8 cellular contexts compared by ENCODE assay signal in the genomic region with DNA sequence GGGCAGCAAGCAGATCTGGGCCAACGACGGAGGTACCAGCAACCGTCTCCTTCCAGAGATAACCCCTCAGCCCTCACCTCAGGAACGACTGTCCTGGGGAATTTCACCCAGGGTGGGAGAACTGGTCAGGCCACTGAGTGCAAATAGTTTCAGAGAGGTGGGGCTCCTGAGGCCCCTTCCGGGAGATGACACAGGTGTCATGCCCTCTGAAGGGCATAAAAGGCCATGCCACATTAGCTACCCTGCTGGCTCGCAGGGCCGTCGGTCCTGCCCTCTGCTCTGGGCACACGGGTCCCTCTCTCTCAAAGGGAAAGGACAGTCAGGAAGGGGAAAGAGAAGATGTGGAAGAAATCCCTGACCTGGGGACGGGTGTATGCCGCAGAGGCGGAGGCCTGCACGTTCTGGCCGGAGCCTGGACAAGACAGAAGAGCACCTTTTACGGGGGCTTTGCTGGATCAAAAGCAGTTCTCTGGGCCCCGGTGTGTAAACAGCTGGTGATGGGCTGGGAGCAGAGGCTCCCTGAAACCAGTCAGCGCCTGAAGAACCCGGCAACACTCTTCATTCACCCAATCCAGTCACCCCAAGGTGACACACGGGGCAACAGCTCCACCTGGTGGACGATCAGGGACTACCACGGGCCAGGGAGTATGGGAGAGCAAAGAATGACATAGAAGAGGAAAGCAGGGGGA. TPM values are rescaled to one million over a fixed set of nuclear protein-coding genes. Genes with fewer than 3 reads are reported as not detected.
DNase-seq lines count a peak whose midpoint lies in the region; ATAC-seq and TF ChIP-seq lines count a peak whose summit lies in the region.

No MANE protein-coding gene starts in this region.

- H3K27me3 ChIP-seq in BE2C (peaks cover 9% of the 10 kb centered on the region), PC-3 (ENCODE audit: low read length) (no peaks in the 10 kb centered on the region)

- H3K4me2 ChIP-seq in PC-3 (ENCODE audit: low read length), result no peak overlapping the region

- no peaks in the 10 kb centered on the region for H3K36me3 Mint-ChIP-seq in naive B cell
- H3K36me3 Mint-ChIP-seq in stimulated activated memory B cell treated with anti-CD40 and anti-IgM and Interleukin-4, amounts not matched to agents 10 μg/mL and 1 μg/mL and 100 μg/mL, for 72 hours, result no peaks in the 10 kb centered on the region

- CTCF ChIA-PET in PC-3 (lab: Charles Lee), result interaction anchor here (2.9 kb wide), 1 partner anchor 108 kb away, joined by 9 read pairs; no protein-coding TSS in a partner anchor

- peak overlapping the region; percentile 47 to 99 (median 88) for H3K4me3 Mint-ChIP-seq in naive B cell
- peak overlapping the region; percentile 76 for H3K4me3 Mint-ChIP-seq in stimulated activated memory B cell treated with anti-CD40 and anti-IgM and Interleukin-4, amounts not matched to agents 10 μg/mL and 1 μg/mL and 100 μg/mL, for 72 hours

- no peaks in the 10 kb centered on the region for H3K9me2 ChIP-seq in PC-3 (replicated peaks; ENCODE audit: low read length)

- no peaks in the 10 kb centered on the region for H3K36me3 ChIP-seq in BE2C
- H3K36me3 ChIP-seq in PC-3 (ENCODE audit: low read depth, low read length), result no peaks in the 10 kb centered on the region

- DNase-seq in BE2C, result peak; percentile 91
- peak; percentile 73 for DNase-seq in KG1 (lab: John Stamatoyannopoulos, UW)
- DNase-seq in PC-3, result peak; percentile 92
- peak; percentile 89 for DNase-seq in activated T-cell treated with anti-CD3 and anti-CD28 coated beads for 48 hours (ENCODE audit: low read depth)
- DNase-seq in naive B cell, result peak; percentile 80

- H3K9me3 ChIP-seq in BE2C (no peaks in the 10 kb centered on the region), PC-3 (ENCODE audit: low read length) (no peaks in the 10 kb centered on the region)

- no peaks in the 10 kb centered on the region for H3K79me2 ChIP-seq in PC-3 (ENCODE audit: low read length)

- no peak overlapping the region for H3K27ac ChIP-seq in PC-3 (ENCODE audit: low read length)

- H3K4me3 ChIP-seq in BE2C (ENCODE audit: low read depth, low read length), result no peak overlapping the region
- H3K4me3 ChIP-seq in PC-3 (ENCODE audit: low read length), result no peak overlapping the region

- intact Hi-C loops in PC-3 (cut with micrococcal nuclease), result loop anchor here (1.0 to 2.0 kb wide), 6 partner anchors 102 to 303 kb away; a partner anchor contains a TSS

- H2AFZ ChIP-seq in PC-3 (ENCODE audit: low read length), result no peak overlapping the region

- H3K9me3 Mint-ChIP-seq in naive B cell, result no peaks in the 10 kb centered on the region
- H3K9me3 Mint-ChIP-seq in stimulated activated memory B cell treated with anti-CD40 and anti-IgM and Interleukin-4, amounts not matched to agents 10 μg/mL and 1 μg/mL and 100 μg/mL, for 72 hours, result no peaks in the 10 kb centered on the region

- H3K4me1 ChIP-seq in BE2C (no peaks in the 10 kb centered on the region), PC-3 (ENCODE audit: insufficient read depth, low read length) (peaks cover 27% of the 10 kb centered on the region)

- POLR2A ChIA-PET in PC-3 (lab: Charles Lee; ENCODE audit: unreplicated experiment), result no interaction called here

- ATAC-seq in GM19438 (IDR thresholded peaks at IDR 0.05; ENCODE audit: low read depth, unreplicated experiment), result peak; percentile 38
- ATAC-seq in PC-3, result peak; percentile 65
- peak; percentile 75 for ATAC-seq in esophagus mucosa
- ATAC-seq in naive B cell (ENCODE audit: low read depth in 2 of 2), result peak; percentile 42 to 47
- ATAC-seq in stimulated activated memory B cell treated with anti-CD40 and anti-IgM and Interleukin-4, amounts not matched to agents 10 μg/mL and 1 μg/mL and 100 μg/mL, for 72 hours, result peak; percentile 67

- peak; percentile 98 for TF ChIP-seq CTCF in BE2C (IDR thresholded peaks at IDR 0.05; ENCODE audit: low read depth, low read length)
- TF ChIP-seq CTCF in PC-3 (conservative IDR thresholded peaks at IDR 0.05; ENCODE audit: low read depth, low read length), result peak; percentile 97

- no peak overlapping the region for H3K9ac ChIP-seq in PC-3 (ENCODE audit: low read length)

- peaks cover 65 to 91% (median 79%) of the 10 kb centered on the region in 3 donors for H3K4me1 Mint-ChIP-seq in naive B cell
- H3K4me1 Mint-ChIP-seq in stimulated activated memory B cell treated with anti-CD40 and anti-IgM and Interleukin-4, amounts not matched to agents 10 μg/mL and 1 μg/mL and 100 μg/mL, for 72 hours, result peaks cover 87% of the 10 kb centered on the region

- no peaks in the 10 kb centered on the region for H3K27me3 Mint-ChIP-seq in naive B cell
- H3K27me3 Mint-ChIP-seq in stimulated activated memory B cell treated with anti-CD40 and anti-IgM and Interleukin-4, amounts not matched to agents 10 μg/mL and 1 μg/mL and 100 μg/mL, for 72 hours, result no peaks in the 10 kb centered on the region

- H3F3A ChIP-seq in PC-3 (ENCODE audit: low read length, unreplicated experiment), result no peaks in the 10 kb centered on the region

- no TSS peak for BruUV-seq in PC-3 (replicated peaks; lab: Mats Ljungman, UMichigan)

- H4K20me1 ChIP-seq in PC-3 (ENCODE audit: low read length), result no peaks in the 10 kb centered on the region

- peak overlapping the region in 5 of 6 donors; percentile 70 to 93 (median 80) for H3K27ac Mint-ChIP-seq in naive B cell
- peak overlapping the region; percentile 97 for H3K27ac Mint-ChIP-seq in stimulated activated memory B cell treated with anti-CD40 and anti-IgM and Interleukin-4, amounts not matched to agents 10 μg/mL and 1 μg/mL and 100 μg/mL, for 72 hours

RNA-seq across cellular contexts. Expression of a gene that starts 6.4 kb away (rescaled TPM):
- polyA plus RNA-seq in BE2C (2012; ENCODE audit: insufficient read depth, insufficient read length, low read depth), result 30.5 TPM
- total RNA-seq in PC-3 (2014; rRNA removed) (18.3 and 20.7 TPM in 2 replicates), esophagus mucosa (13.8 TPM)
- 10 to 100 TPM; 10.3 to 25.6 (median 18.6) TPM for polyA plus RNA-seq in naive B cell (ENCODE audit: low read depth in 6 of 6)
